2 cellular contexts compared by ENCODE assay signal in genomic region chr14:94722397-94722796, GRCh38.
TF ChIP-seq lines count a peak whose summit lies in the region.

No MANE protein-coding gene starts in this region.

TF ChIP-seq in GM23338, 12 proteins besides CTCF, POLR2A, EP300 and RAD21 (continued from another document):
- TF ChIP-seq ZNF462 (CRISPR knock-in tag; IDR thresholded peaks at IDR 0.05): no peak
- TF ChIP-seq NANOG (IDR thresholded peaks at IDR 0.05; ENCODE audit: borderline replicate concordance): no peak
- TF ChIP-seq ZNF114 (CRISPR knock-in tag; IDR thresholded peaks at IDR 0.05): no peak
- TF ChIP-seq ETS1 (IDR thresholded peaks at IDR 0.05): no peak

TF ChIP-seq in WTC11, 78 proteins besides CTCF, POLR2A, EP300 and RAD21 (continued from another document):
- TF ChIP-seq PRDM15 (CRISPR knock-in tag; IDR thresholded peaks at IDR 0.05) (no peak), NFATC4 (CRISPR knock-in tag; IDR thresholded peaks at IDR 0.05) (no peak)
TF ChIP-seq in WTC11: peak in this region for 0.
